ENCODE assay signal across 33 cellular contexts in genomic region chr1:100782473-100783010, GRCh38.
"Had no signal": no experiment of that assay in that cellular context is flagged by ENCODE, and none has a peak within 500 bp of the region (broad histone marks: within the 10 kb centered on the region; RNA-seq: fewer than 3 reads in every experiment).

No MANE protein-coding gene starts in this region.

- H3K4me1 Mint-ChIP-seq: activated CD4-positive, alpha-beta memory T cell treated with anti-CD3 and anti-CD28 coated beads, Interleukin-2, amount 10 ng/mL, durations not matched to agents 7 days and 5 days; activated CD4-positive, alpha-beta T cell treated with anti-CD3 and anti-CD28 coated beads for 36 hours; activated CD4-positive, alpha-beta T cell treated with anti-CD3 and anti-CD28 coated beads, Interleukin-2, amount 10 ng/mL, durations not matched to agents 7 days and 5 days; activated naive CD4-positive, alpha-beta T cell treated with anti-CD3 and anti-CD28 coated beads, Interleukin-2, amount 10 ng/mL, durations not matched to agents 7 days and 5 days had no signal

- H3K36me3 Mint-ChIP-seq: activated naive CD4-positive, alpha-beta T cell treated with anti-CD3 and anti-CD28 coated beads, Interleukin-2, amount 10 ng/mL, durations not matched to agents 7 days and 5 days had no signal

- H3K4me3 Mint-ChIP-seq: activated CD4-positive, alpha-beta memory T cell treated with anti-CD3 and anti-CD28 coated beads, Interleukin-2, amount 10 ng/mL, durations not matched to agents 7 days and 5 days; activated CD4-positive, alpha-beta T cell treated with anti-CD3 and anti-CD28 coated beads for 36 hours; activated CD4-positive, alpha-beta T cell treated with anti-CD3 and anti-CD28 coated beads, Interleukin-2, amount 10 ng/mL, durations not matched to agents 7 days and 5 days; activated naive CD4-positive, alpha-beta T cell treated with anti-CD3 and anti-CD28 coated beads, Interleukin-2, amount 10 ng/mL, durations not matched to agents 7 days and 5 days; activated naive CD8-positive, alpha-beta T cell treated with anti-CD3 and anti-CD28 coated beads, Interleukin-2, amount 10 ng/mL, durations not matched to agents 7 days and 5 days; activated T-cell treated with anti-CD3 and anti-CD28 coated beads, Interleukin-2, amount 50 U/mL, for 24 hours; activated T-cell treated with anti-CD3 and anti-CD28 coated beads, Interleukin-2, amount 50 U/mL, for 72 hours; central memory CD8-positive, alpha-beta T cell; dendritic cell treated with granulocyte-macrophage colony-stimulating factor and Interleukin-4, amounts not matched to agents 40 ng/mL and 50 ng/mL, for 4 days; endodermal cell; T-helper 17 cell; T-helper 2 cell treated with Interferon-gamma antibody and Interleukin-4, amounts not matched to agents 5 μg/mL and 100 μg/mL, for 36 hours had no signal

- H3K27ac ChIP-seq: brain microvascular endothelial cell, coronary artery, dorsolateral prefrontal cortex had no signal

- H3K4me3 ChIP-seq: coronary artery, dorsolateral prefrontal cortex had no signal

- DNase-seq: activated CD4-positive, alpha-beta memory T cell treated with anti-CD3 and anti-CD28 coated beads, Interleukin-2, amount 10 ng/mL, durations not matched to agents 7 days and 5 days; activated CD4-positive, alpha-beta T cell treated with anti-CD3 and anti-CD28 coated beads for 36 hours; activated CD4-positive, alpha-beta T cell treated with anti-CD3 and anti-CD28 coated beads, Interleukin-2, amount 10 ng/mL, durations not matched to agents 7 days and 5 days; activated CD4-positive, alpha-beta T cell treated with anti-CD3 and anti-CD28 coated beads, Interleukin-2, amount 50 U/mL, for 4 hours; activated CD4-positive, CD25-positive, alpha-beta regulatory T cell; activated CD4-positive, CD25-positive, alpha-beta regulatory T cell treated with anti-CD3 and anti-CD28 coated beads, Interleukin-2, amount 50 U/mL, for 72 hours; activated CD8-positive, alpha-beta memory T cell treated with anti-CD3 and anti-CD28 coated beads, Interleukin-2, amount 50 U/mL, for 48 hours; activated gamma-delta T cell; activated naive CD4-positive, alpha-beta T cell; activated naive CD4-positive, alpha-beta T cell treated with anti-CD3 and anti-CD28 coated beads, Interleukin-2, amount 10 ng/mL, durations not matched to agents 7 days and 5 days; activated naive CD8-positive, alpha-beta T cell treated with anti-CD3 and anti-CD28 coated beads, Interleukin-2, amount 10 ng/mL, durations not matched to agents 7 days and 5 days; activated T-cell treated with anti-CD3 and anti-CD28 coated beads for 4 hours; activated T-cell treated with anti-CD3 and anti-CD28 coated beads, Interleukin-2, amount 50 U/mL, for 24 hours; activated T-cell treated with anti-CD3 and anti-CD28 coated beads, Interleukin-2, amount 50 U/mL, for 72 hours; amniotic stem cell; anterior cingulate cortex; brain microvascular endothelial cell; dorsolateral prefrontal cortex; effector memory CD4-positive, alpha-beta T cell; endodermal cell; foreskin fibroblast; head of caudate nucleus; T-helper 17 cell; T1000 had no signal

- ATAC-seq: activated CD4-positive, alpha-beta T cell treated with anti-CD3 and anti-CD28 coated beads for 36 hours; activated naive CD4-positive, alpha-beta T cell treated with anti-CD3 and anti-CD28 coated beads, Interleukin-2, amount 50 U/mL, for 72 hours; activated T-cell treated with anti-CD3 and anti-CD28 coated beads, Interleukin-2, amount 50 U/mL, for 72 hours; esophagus mucosa; T-helper 17 cell had no signal

- H3K9me3 Mint-ChIP-seq: activated naive CD4-positive, alpha-beta T cell treated with anti-CD3 and anti-CD28 coated beads, Interleukin-2, amount 10 ng/mL, durations not matched to agents 7 days and 5 days had no signal

- H3K36me3 ChIP-seq: brain microvascular endothelial cell had no signal

- FAIRE-seq: astrocyte, bronchial epithelial cell, frontal cortex had no signal

- H3K27me3 ChIP-seq: brain microvascular endothelial cell, dorsolateral prefrontal cortex had no signal

- H3K27me3 Mint-ChIP-seq: activated T-cell treated with anti-CD3 and anti-CD28 coated beads, Interleukin-2, amount 50 U/mL, for 24 hours had no signal

- H3K27ac Mint-ChIP-seq: activated CD4-positive, alpha-beta memory T cell treated with anti-CD3 and anti-CD28 coated beads, Interleukin-2, amount 10 ng/mL, durations not matched to agents 7 days and 5 days; activated CD4-positive, alpha-beta T cell treated with anti-CD3 and anti-CD28 coated beads for 36 hours; activated CD4-positive, alpha-beta T cell treated with anti-CD3 and anti-CD28 coated beads, Interleukin-2, amount 10 ng/mL, durations not matched to agents 7 days and 5 days; activated naive CD4-positive, alpha-beta T cell treated with anti-CD3 and anti-CD28 coated beads, Interleukin-2, amount 10 ng/mL, durations not matched to agents 7 days and 5 days; activated naive CD8-positive, alpha-beta T cell treated with anti-CD3 and anti-CD28 coated beads, Interleukin-2, amount 10 ng/mL, durations not matched to agents 7 days and 5 days; activated T-cell treated with anti-CD3 and anti-CD28 coated beads, Interleukin-2, amount 50 U/mL, for 24 hours; activated T-cell treated with anti-CD3 and anti-CD28 coated beads, Interleukin-2, amount 50 U/mL, for 72 hours; dendritic cell treated with granulocyte-macrophage colony-stimulating factor and Interleukin-4, amounts not matched to agents 40 ng/mL and 50 ng/mL, for 4 days; endodermal cell; T-helper 17 cell; T-helper 2 cell treated with Interferon-gamma antibody and Interleukin-4, amounts not matched to agents 5 μg/mL and 100 μg/mL, for 36 hours had no signal
